ENCODE assay signal across 14 cellular contexts in the genomic region with DNA sequence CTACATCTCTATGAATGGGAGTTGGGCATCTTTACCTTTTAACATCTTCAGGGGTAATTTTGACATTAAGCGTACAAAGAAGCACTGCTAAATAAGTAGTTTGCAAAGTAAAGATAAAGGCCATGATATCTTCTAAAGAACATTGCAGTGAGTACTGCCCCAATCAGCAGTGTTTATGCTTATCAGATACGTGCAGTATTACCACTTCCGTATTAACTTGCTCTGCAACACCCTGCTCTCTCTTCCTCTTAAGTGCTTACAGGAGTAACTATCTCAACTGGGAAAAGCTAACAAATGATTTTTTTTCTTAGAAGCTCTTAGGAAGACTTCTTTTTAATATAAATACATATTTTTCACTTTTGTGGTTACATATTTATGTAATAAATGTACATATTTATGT.
"Had no signal": no experiment of that assay in that cellular context is flagged by ENCODE, and none has a peak within 500 bp of the region (broad histone marks: within the 10 kb centered on the region; RNA-seq: fewer than 3 reads in every experiment).

No MANE protein-coding gene starts in this region.

- H3K4me1 Mint-ChIP-seq: activated naive CD8-positive, alpha-beta T cell treated with anti-CD3 and anti-CD28 coated beads, Interleukin-2, amount 10 ng/mL, durations not matched to agents 7 days and 5 days; T-helper 17 cell had no signal

- H3K27me3 Mint-ChIP-seq: activated CD4-positive, alpha-beta memory T cell treated with anti-CD3 and anti-CD28 coated beads for 36 hours; activated naive CD8-positive, alpha-beta T cell treated with anti-CD3 and anti-CD28 coated beads, Interleukin-2, amount 10 ng/mL, durations not matched to agents 7 days and 5 days; T-helper 17 cell had no signal

- H3K4me3 Mint-ChIP-seq: activated CD4-positive, alpha-beta memory T cell treated with anti-CD3 and anti-CD28 coated beads for 36 hours; activated naive CD8-positive, alpha-beta T cell treated with anti-CD3 and anti-CD28 coated beads, Interleukin-2, amount 10 ng/mL, durations not matched to agents 7 days and 5 days; activated T-cell treated with anti-CD3 and anti-CD28 coated beads, Interleukin-2, amount 50 U/mL, for 72 hours; T-helper 17 cell had no signal

- H3K4me1 ChIP-seq: esophagus muscularis mucosa, psoas muscle, upper lobe of right lung had no signal

- H3K9me3 ChIP-seq: esophagus muscularis mucosa, psoas muscle, upper lobe of right lung had no signal

- H3K27ac ChIP-seq: esophagus muscularis mucosa, psoas muscle, upper lobe of right lung had no signal

- FAIRE-seq: bronchial epithelial cell, islet of Langerhans had no signal

- H3K4me3 ChIP-seq: esophagus muscularis mucosa, psoas muscle, upper lobe of right lung had no signal

- H3K27me3 ChIP-seq: esophagus muscularis mucosa, upper lobe of right lung had no signal

- DNase-seq: activated CD4-positive, alpha-beta memory T cell treated with anti-CD3 and anti-CD28 coated beads for 36 hours; activated CD4-positive, CD25-positive, alpha-beta regulatory T cell treated with anti-CD3 and anti-CD28 coated beads, Interleukin-2, amount 50 U/mL, for 72 hours; activated naive CD8-positive, alpha-beta T cell treated with anti-CD3 and anti-CD28 coated beads, Interleukin-2, amount 10 ng/mL, durations not matched to agents 7 days and 5 days; activated T-cell treated with anti-CD3 and anti-CD28 coated beads, Interleukin-2, amount 50 U/mL, for 72 hours; aorta; psoas muscle; stimulated activated CD4-positive, alpha-beta T cell treated with anti-CD3 and anti-CD28 coated beads, Interleukin-12 subunit alpha, Interleukin-12 subunit beta, amount 100 ng/mL, for 4 hours; stimulated activated naive CD8-positive, alpha-beta T cell treated with anti-CD3 and anti-CD28 coated beads, Interleukin-15, Interleukin-2, amounts not matched to agents 100 U/mL and 50 U/mL, for 24 hours; T-helper 17 cell; upper lobe of right lung had no signal

- H3K27ac Mint-ChIP-seq: activated CD4-positive, alpha-beta memory T cell treated with anti-CD3 and anti-CD28 coated beads for 36 hours; activated naive CD8-positive, alpha-beta T cell treated with anti-CD3 and anti-CD28 coated beads, Interleukin-2, amount 10 ng/mL, durations not matched to agents 7 days and 5 days; activated T-cell treated with anti-CD3 and anti-CD28 coated beads, Interleukin-2, amount 50 U/mL, for 72 hours; T-helper 17 cell had no signal

- H3K36me3 ChIP-seq: esophagus muscularis mucosa, upper lobe of right lung had no signal

- ATAC-seq: activated T-cell treated with anti-CD3 and anti-CD28 coated beads, Interleukin-2, amount 50 U/mL, for 72 hours; psoas muscle; sciatic nerve; stimulated activated naive CD8-positive, alpha-beta T cell treated with anti-CD3 and anti-CD28 coated beads, Interleukin-15, Interleukin-2, amounts not matched to agents 100 U/mL and 50 U/mL, for 24 hours; T-helper 17 cell; upper lobe of right lung had no signal

- H3K9me3 Mint-ChIP-seq: activated naive CD8-positive, alpha-beta T cell treated with anti-CD3 and anti-CD28 coated beads, Interleukin-2, amount 10 ng/mL, durations not matched to agents 7 days and 5 days had no signal

- H3K36me3 Mint-ChIP-seq: activated CD4-positive, alpha-beta memory T cell treated with anti-CD3 and anti-CD28 coated beads for 36 hours; activated naive CD8-positive, alpha-beta T cell treated with anti-CD3 and anti-CD28 coated beads, Interleukin-2, amount 10 ng/mL, durations not matched to agents 7 days and 5 days had no signal
